10 cellular contexts compared by ENCODE assay signal in the genomic region with DNA sequence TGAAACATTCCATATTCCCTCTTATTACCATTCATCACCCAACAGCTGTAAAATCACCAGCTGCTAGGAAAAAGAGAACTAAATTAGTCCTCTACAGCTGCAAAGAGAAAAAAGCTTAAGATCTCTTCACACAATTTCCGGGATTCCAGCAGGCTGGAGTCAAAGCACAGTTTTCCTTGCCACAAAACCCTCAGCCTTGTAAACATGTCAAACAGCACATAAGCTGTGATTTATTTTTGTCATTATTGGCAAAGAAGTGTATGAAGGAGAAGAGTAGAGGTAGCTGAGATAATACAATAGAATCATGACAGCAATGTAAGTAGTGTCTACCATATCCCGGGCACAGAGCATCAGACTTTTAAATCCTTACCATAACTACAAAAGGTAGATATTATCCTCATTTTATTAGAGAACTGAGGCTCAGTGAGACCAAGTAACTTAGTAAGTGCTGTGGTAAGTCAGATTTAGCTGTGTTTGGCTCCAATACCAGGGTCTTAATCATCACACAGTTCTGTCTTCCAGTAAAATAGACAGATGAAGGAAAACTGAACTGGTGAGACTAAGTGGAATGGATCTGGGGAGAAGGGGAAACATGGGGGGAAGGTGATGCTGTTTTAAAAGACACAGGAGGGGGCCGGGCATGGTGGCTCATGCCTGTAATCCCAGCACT. TPM values are rescaled to one million over a fixed set of nuclear protein-coding genes. Genes with fewer than 3 reads are reported as not detected.
A peak's percentile ranks its signal among the peaks of the same experiment; 100 is the strongest.
DNase-seq lines count a peak whose midpoint lies in the region; ATAC-seq, FAIRE-seq and TF ChIP-seq lines count a peak whose summit lies in the region.
"Had no signal": no experiment of that assay in that cellular context is flagged by ENCODE, and none has a peak within 500 bp of the region (broad histone marks: within the 10 kb centered on the region; RNA-seq: fewer than 3 reads in every experiment).

No MANE protein-coding gene starts in this region.

- peaks cover 3% of the 10 kb centered on the region for H3K36me3 Mint-ChIP-seq in astrocyte (ENCODE audit: low read depth, unreplicated experiment)
- no peaks in the 10 kb centered on the region for H3K36me3 Mint-ChIP-seq in activated CD4-positive, alpha-beta T cell treated with anti-CD3 and anti-CD28 coated beads, Interleukin-2, amount 10 ng/mL, durations not matched to agents 7 days and 5 days (ENCODE audit: low read depth)
- H3K36me3 Mint-ChIP-seq: natural killer cell had no signal

- H3K36me3 ChIP-seq in astrocyte (ENCODE audit: insufficient read depth, low read length) (peaks cover 7% of the 10 kb centered on the region), keratinocyte (ENCODE audit: control insufficient read depth in 2 of 2, extremely low read depth in 1 of 2, insufficient read depth in 2 of 2, low read length in 2 of 2) (no peaks in the 10 kb centered on the region), lower lobe of right lung (peaks cover 21% of the 10 kb centered on the region)

- peaks cover 5% of the 10 kb centered on the region for H3K4me1 Mint-ChIP-seq in astrocyte (ENCODE audit: low read depth, unreplicated experiment)
- no peaks in the 10 kb centered on the region for H3K4me1 Mint-ChIP-seq in activated CD4-positive, alpha-beta T cell treated with anti-CD3 and anti-CD28 coated beads, Interleukin-2, amount 10 ng/mL, durations not matched to agents 7 days and 5 days
- H3K4me1 Mint-ChIP-seq: natural killer cell had no signal

- no peaks in the 10 kb centered on the region for H3K27me3 Mint-ChIP-seq in astrocyte (ENCODE audit: low read depth, unreplicated experiment)
- peaks cover 11% of the 10 kb centered on the region for H3K27me3 Mint-ChIP-seq in activated CD4-positive, alpha-beta T cell treated with anti-CD3 and anti-CD28 coated beads, Interleukin-2, amount 10 ng/mL, durations not matched to agents 7 days and 5 days

- H3K9ac ChIP-seq in astrocyte (ENCODE audit: low read length) (no peak overlapping the region), keratinocyte (ENCODE audit: control insufficient read depth, extremely low read depth, insufficient read depth, low read length) (no peak overlapping the region)

- DNase-seq in HFF-Myc (ENCODE audit: extremely low read depth, low read depth) (peak; percentile 32), astrocyte (ENCODE audit: low read depth) (peak; percentile 91), keratinocyte (ENCODE audit: low read depth, low spot score) (no peak), superior temporal gyrus (ENCODE audit: extremely low spot score) (peak; percentile 17), lower lobe of right lung (no peak)
- DNase-seq in activated effector memory CD4-positive, alpha-beta T cell treated with anti-CD3 and anti-CD28 coated beads, Interleukin-2, amount 50 U/mL, for 16 hours = no peak
- DNase-seq in activated CD4-positive, alpha-beta T cell treated with anti-CD3 and anti-CD28 coated beads, Interleukin-2, amount 10 ng/mL, durations not matched to agents 7 days and 5 days = no peak
- DNase-seq: natural killer cell, NCI-H1694 had no signal

- intact Hi-C loops in lower lobe of right lung (cut with DNase I) = no loop called here

- CTCF ChIA-PET in activated CD4-positive, alpha-beta T cell treated with anti-CD3 and anti-CD28 coated beads, Interleukin-2, amount 10 ng/mL, durations not matched to agents 7 days and 5 days (lab: Charles Lee) = interaction anchor here (0.9 to 1.0 kb wide), 2 partner anchors 12 to 22 kb away, joined by 3 read pairs; no protein-coding TSS in a partner anchor

- H3K9me3 ChIP-seq in astrocyte (ENCODE audit: insufficient read depth, low read depth, low read length) (no peaks in the 10 kb centered on the region), keratinocyte (ENCODE audit: control insufficient read depth, low read depth, low read length) (no peaks in the 10 kb centered on the region), lower lobe of right lung (no peaks in the 10 kb centered on the region)

- peak overlapping the region; percentile 12 for H3K4me2 ChIP-seq in astrocyte (ENCODE audit: low read length)
- H3K4me2 ChIP-seq in keratinocyte (ENCODE audit: control insufficient read depth, extremely low read depth, insufficient read depth, low read depth, low read length) = no peak overlapping the region

- H3K4me1 ChIP-seq in astrocyte (ENCODE audit: insufficient read depth, low read length) = no peaks in the 10 kb centered on the region
- H3K4me1 ChIP-seq in keratinocyte (ENCODE audit: control insufficient read depth, extremely low read depth, insufficient read depth, low read length) = no peaks in the 10 kb centered on the region
- peaks cover 18% of the 10 kb centered on the region for H3K4me1 ChIP-seq in lower lobe of right lung

- dilution Hi-C loops in keratinocyte (cut with MboI; ENCODE audit: extremely low pct_ligation_motif_present, low sequenced_read_pairs) = no loop called here

- H3K4me3 Mint-ChIP-seq in astrocyte (ENCODE audit: unreplicated experiment) = no peak overlapping the region
- no peak overlapping the region for H3K4me3 Mint-ChIP-seq in activated CD4-positive, alpha-beta T cell treated with anti-CD3 and anti-CD28 coated beads, Interleukin-2, amount 10 ng/mL, durations not matched to agents 7 days and 5 days
- H3K4me3 Mint-ChIP-seq: natural killer cell had no signal

- no peaks in the 10 kb centered on the region for H3K27me3 ChIP-seq in astrocyte (ENCODE audit: insufficient read depth, low read length)
- H3K27me3 ChIP-seq in keratinocyte (ENCODE audit: control insufficient read depth, extremely low read depth, insufficient read depth, low read length) = no peaks in the 10 kb centered on the region
- no peaks in the 10 kb centered on the region for H3K27me3 ChIP-seq in lower lobe of right lung (ENCODE audit: low read depth)

- TF ChIP-seq CTCF in HFF-Myc (IDR thresholded peaks at IDR 0.05; ENCODE audit: low read depth, low read length, missing control alignments) (no peak), astrocyte (IDR thresholded peaks at IDR 0.05; ENCODE audit: insufficient read depth, low read depth, low read length) (no peak), keratinocyte (optimal IDR thresholded peaks at IDR 0.05 in 1 of 3, IDR thresholded peaks at IDR 0.05 in 1 of 3, conservative IDR thresholded peaks at IDR 0.05 in 1 of 3; ENCODE audit: extremely low read depth in 1 of 3, insufficient read depth in 2 of 3, low read length in 3 of 3) (no peak), lower lobe of right lung (IDR thresholded peaks at IDR 0.05) (no peak)

- H3K27ac ChIP-seq in astrocyte (ENCODE audit: low read depth, low read length) (peak overlapping the region; percentile 11), keratinocyte (ENCODE audit: control insufficient read depth, insufficient read depth, low read length) (no peak overlapping the region), lower lobe of right lung (no peak overlapping the region)

- FAIRE-seq in astrocyte (lab: Jason Lieb, UNC) (no peak), keratinocyte (lab: Jason Lieb, UNC) (peak; percentile 81)

- no peaks in the 10 kb centered on the region for H3K79me2 ChIP-seq in astrocyte (ENCODE audit: insufficient read depth, low read length)
- no peaks in the 10 kb centered on the region for H3K79me2 ChIP-seq in keratinocyte (ENCODE audit: control insufficient read depth, insufficient read depth, low read length)

- ATAC-seq in lower lobe of right lung = no peak
- no peak for ATAC-seq in esophagus mucosa
- ATAC-seq: natural killer cell had no signal

- POLR2A ChIA-PET in activated CD4-positive, alpha-beta T cell treated with anti-CD3 and anti-CD28 coated beads, Interleukin-2, amount 10 ng/mL, durations not matched to agents 7 days and 5 days (lab: Charles Lee) = no interaction called here

- H4K20me1 ChIP-seq in astrocyte (ENCODE audit: insufficient read depth, low read length) = no peaks in the 10 kb centered on the region
- no peaks in the 10 kb centered on the region for H4K20me1 ChIP-seq in keratinocyte (ENCODE audit: control insufficient read depth, extremely low read depth, insufficient read depth, low read length)

- no peaks in the 10 kb centered on the region for H3K9me3 Mint-ChIP-seq in astrocyte (ENCODE audit: unreplicated experiment)
- H3K9me3 Mint-ChIP-seq in activated CD4-positive, alpha-beta T cell treated with anti-CD3 and anti-CD28 coated beads, Interleukin-2, amount 10 ng/mL, durations not matched to agents 7 days and 5 days = no peaks in the 10 kb centered on the region

- no peak overlapping the region for H2AFZ ChIP-seq in astrocyte (ENCODE audit: low read depth, low read length)
- H2AFZ ChIP-seq in keratinocyte (ENCODE audit: control insufficient read depth, low read length) = no peak overlapping the region

- no peaks in the 10 kb centered on the region for H3K9me1 ChIP-seq in keratinocyte (ENCODE audit: control insufficient read depth, extremely low read depth, insufficient read depth, low read length)

- H3K27ac Mint-ChIP-seq in astrocyte (ENCODE audit: unreplicated experiment) = peak overlapping the region; percentile 51
- no peak overlapping the region for H3K27ac Mint-ChIP-seq in activated CD4-positive, alpha-beta T cell treated with anti-CD3 and anti-CD28 coated beads, Interleukin-2, amount 10 ng/mL, durations not matched to agents 7 days and 5 days
- H3K27ac Mint-ChIP-seq: natural killer cell had no signal

- no peak overlapping the region for H3K4me3 ChIP-seq in HFF-Myc (replicated peaks; ENCODE audit: low read depth, low read length)
- no peak overlapping the region for H3K4me3 ChIP-seq in astrocyte (ENCODE audit: insufficient read depth, low read depth, low read length)
- no peak overlapping the region for H3K4me3 ChIP-seq in keratinocyte (ENCODE audit: control insufficient read depth in 2 of 3, extremely low read depth in 1 of 3, insufficient read depth in 2 of 3, low read depth in 1 of 3, low read length in 3 of 3)
- H3K4me3 ChIP-seq in lower lobe of right lung = no peak overlapping the region

RNA-seq across cellular contexts. Expression of gene NTN4, which starts 57.3 kb away (rescaled TPM):
- total RNA-seq in astrocyte (22.6 and 28.9 TPM in 2 replicates), lower lobe of right lung (140 TPM), esophagus mucosa (5.5 TPM)
- 8.3 to 19.5 TPM (median 11.1 TPM) in 3 replicates for polyA plus RNA-seq in keratinocyte
- 8.9 TPM for polyA plus RNA-seq in keratinocyte (2011; ENCODE audit: low read depth)
- polyA plus RNA-seq in keratinocyte (2011; cell fraction: cytosol; rRNA removed) = 6.5 and 11.0 TPM in 2 replicates
- polyA plus RNA-seq in keratinocyte (2011; cell fraction: nucleus; rRNA removed) = 30.2 and 34.8 TPM in 2 replicates
- 7.4 and 11.4 TPM in 2 replicates for polyA plus RNA-seq in keratinocyte (2012; ENCODE audit: low replicate concordance)
- polyA minus RNA-seq in keratinocyte = 15.6 to 44.6 TPM (median 18.6 TPM) in 3 replicates
- polyA minus RNA-seq in keratinocyte (2011; cell fraction: cytosol; rRNA and poly(A)+ RNA removed) = 7.1 TPM
- polyA minus RNA-seq in keratinocyte (2011; cell fraction: nucleus; rRNA and poly(A)+ RNA removed) = 41.9 and 51.6 TPM in 2 replicates
- total RNA-seq in activated CD4-positive, alpha-beta T cell treated with anti-CD3 and anti-CD28 coated beads, Interleukin-2, amount 10 ng/mL, durations not matched to agents 7 days and 5 days = under 1 TPM; 0.17 to 0.40 TPM

Comparison
In these comparisons a context has a peak if more than half of its experiments do, and no peak if none do; other contexts are left out.
1. DNase-seq: peak in HFF-Myc (single experiment), astrocyte (single experiment) and superior temporal gyrus (single experiment); none in keratinocyte (single experiment), activated effector memory CD4-positive, alpha-beta T cell treated with anti-CD3 and anti-CD28 coated beads, Interleukin-2, amount 50 U/mL, for 16 hours (single experiment), lower lobe of right lung (single experiment) and activated CD4-positive, alpha-beta T cell treated with anti-CD3 and anti-CD28 coated beads, Interleukin-2, amount 10 ng/mL, durations not matched to agents 7 days and 5 days (single experiment).